1 cellular context compared by ENCODE assay signal in the genomic region with DNA sequence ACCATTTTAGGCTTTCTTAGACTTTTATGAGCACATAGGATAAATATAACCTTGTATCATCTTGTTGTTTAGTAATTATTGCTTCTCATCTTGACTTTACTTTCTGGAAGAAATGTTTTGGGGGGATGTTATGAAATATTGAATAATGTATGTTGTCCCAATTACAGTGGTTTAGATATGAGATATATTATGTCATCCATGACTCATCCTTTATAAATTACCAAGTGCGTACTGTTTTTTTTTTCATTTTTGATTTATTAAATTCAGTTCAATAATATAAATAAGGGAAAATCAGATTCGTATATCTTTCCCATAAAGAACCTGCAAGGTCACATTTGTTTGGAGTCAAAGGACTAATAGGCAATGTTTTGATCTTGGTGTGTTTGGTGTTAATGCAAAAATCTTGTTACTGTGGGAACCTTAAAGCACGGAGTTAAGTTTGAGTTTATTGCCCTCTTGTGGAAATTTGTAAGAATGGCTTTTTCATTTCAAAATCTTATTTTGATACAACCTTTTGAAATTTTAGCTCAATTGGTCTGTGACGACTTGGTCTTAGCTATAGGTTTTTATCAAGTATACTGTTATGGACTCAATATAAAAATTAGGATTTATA.
A peak's percentile ranks its signal among the peaks of the same experiment; 100 is the strongest.
TF ChIP-seq lines count a peak whose summit lies in the region.

No MANE protein-coding gene starts in this region.

TF ChIP-seq in HepG2, 621 proteins besides CTCF, POLR2A, EP300 and RAD21 (continued from another document):
- TF ChIP-seq, protein P1, sequence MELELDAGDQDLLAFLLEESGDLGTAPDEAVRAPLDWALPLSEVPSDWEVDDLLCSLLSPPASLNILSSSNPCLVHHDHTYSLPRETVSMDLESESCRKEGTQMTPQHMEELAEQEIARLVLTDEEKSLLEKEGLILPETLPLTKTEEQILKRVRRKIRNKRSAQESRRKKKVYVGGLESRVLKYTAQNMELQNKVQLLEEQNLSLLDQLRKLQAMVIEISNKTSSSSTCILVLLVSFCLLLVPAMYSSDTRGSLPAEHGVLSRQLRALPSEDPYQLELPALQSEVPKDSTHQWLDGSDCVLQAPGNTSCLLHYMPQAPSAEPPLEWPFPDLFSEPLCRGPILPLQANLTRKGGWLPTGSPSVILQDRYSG (CRISPR knock-in tag; IDR thresholded peaks at IDR 0.05), result no peak
- TF ChIP-seq ZNF607 (CRISPR knock-in tag; IDR thresholded peaks at IDR 0.05; ENCODE audit: borderline replicate concordance), result no peak
- TF ChIP-seq PRMT3 (CRISPR knock-in tag; IDR thresholded peaks at IDR 0.05; ENCODE audit: borderline replicate concordance, low read depth), result no peak
- peak; percentile 49; the same call in 1 of the 2 replicates for TF ChIP-seq SMC3 (IDR thresholded peaks at IDR 0.05; ENCODE audit: low read length)
